Comparison of ENCODE assay signal across 17 cellular contexts in the genomic region with DNA sequence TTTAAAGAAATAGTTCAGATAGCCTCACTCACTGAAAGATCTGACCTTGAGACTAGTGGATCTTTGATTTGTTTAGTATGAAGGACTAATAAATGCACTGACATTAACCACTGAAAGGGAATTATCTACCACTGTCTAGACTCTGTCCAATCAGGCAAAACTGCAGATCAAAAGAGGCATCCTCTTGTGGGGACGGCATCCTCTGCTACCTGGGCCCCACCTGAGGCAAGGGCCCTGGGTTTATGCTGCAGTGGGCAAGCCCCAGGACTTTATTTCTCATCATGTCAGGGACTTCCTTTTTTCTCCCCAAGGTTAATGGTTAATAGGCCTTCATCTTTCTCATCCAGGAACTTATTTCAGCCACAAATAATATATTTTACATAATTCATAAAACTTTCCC. TPM values are rescaled to one million over a fixed set of nuclear protein-coding genes. Genes with fewer than 3 reads are reported as not detected.
DNase-seq lines count a peak whose midpoint lies in the region; TF ChIP-seq lines count a peak whose summit lies in the region.
"Had no signal": no experiment of that assay in that cellular context is flagged by ENCODE, and none has a peak within 500 bp of the region (broad histone marks: within the 10 kb centered on the region; RNA-seq: fewer than 3 reads in every experiment).

No MANE protein-coding gene starts in this region.

- TF ChIP-seq CTCF in PC-9 (conservative IDR thresholded peaks at IDR 0.05) (no peak), progenitor cell of endocrine pancreas (IDR thresholded peaks at IDR 0.05; ENCODE audit: unreplicated experiment) (no peak), endodermal cell (conservative IDR thresholded peaks at IDR 0.05) (no peak)

- H3K27ac Mint-ChIP-seq in activated CD4-positive, alpha-beta memory T cell treated with anti-CD3 and anti-CD28 coated beads for 36 hours, result peak overlapping the region; percentile 13
- H3K27ac Mint-ChIP-seq in activated CD4-positive, alpha-beta memory T cell treated with anti-CD3 and anti-CD28 coated beads, Interleukin-2, amount 10 ng/mL, durations not matched to agents 7 days and 5 days, result no peak overlapping the region
- peak overlapping the region; percentile 83 for H3K27ac Mint-ChIP-seq in dendritic cell treated with granulocyte-macrophage colony-stimulating factor and Interleukin-4, amounts not matched to agents 40 ng/mL and 50 ng/mL, for 4 days
- peak overlapping the region; percentile 63 for H3K27ac Mint-ChIP-seq in progenitor cell of endocrine pancreas
- no peak overlapping the region for H3K27ac Mint-ChIP-seq in endodermal cell

- no peaks in the 10 kb centered on the region for H3K79me2 ChIP-seq in PC-9 (ENCODE audit: low read depth)

- no peak for DNase-seq in activated CD4-positive, alpha-beta memory T cell treated with anti-CD3 and anti-CD28 coated beads for 36 hours
- DNase-seq in activated CD4-positive, alpha-beta memory T cell treated with anti-CD3 and anti-CD28 coated beads, Interleukin-2, amount 10 ng/mL, durations not matched to agents 7 days and 5 days, result no peak
- DNase-seq in PC-9 (no peak), progenitor cell of endocrine pancreas (ENCODE audit: low spot score, unreplicated experiment) (no peak), endodermal cell (no peak), posterior vena cava (ENCODE audit: low spot score) (no peak), SHP77 treated with DMSO at 0.1 percent for 48 hours (lab: John Stamatoyannopoulos, UW) (no peak)
- DNase-seq: activated gamma-delta T cell; DMS153; heart right ventricle; lower lobe of right lung; NCI-H1417 treated with DMSO at 0.1 percent for 48 hours; OCI-M1; SIG-M5; stimulated activated CD4-positive, alpha-beta T cell treated with anti-CD3 and anti-CD28 coated beads, Interleukin-2, amount 100 ng/mL, for 24 hours had no signal

- no peaks in the 10 kb centered on the region for H3K27me3 Mint-ChIP-seq in activated CD4-positive, alpha-beta memory T cell treated with anti-CD3 and anti-CD28 coated beads for 36 hours
- no peaks in the 10 kb centered on the region for H3K27me3 Mint-ChIP-seq in activated CD4-positive, alpha-beta memory T cell treated with anti-CD3 and anti-CD28 coated beads, Interleukin-2, amount 10 ng/mL, durations not matched to agents 7 days and 5 days
- no peaks in the 10 kb centered on the region for H3K27me3 Mint-ChIP-seq in dendritic cell treated with granulocyte-macrophage colony-stimulating factor and Interleukin-4, amounts not matched to agents 40 ng/mL and 50 ng/mL, for 4 days
- no peaks in the 10 kb centered on the region for H3K27me3 Mint-ChIP-seq in progenitor cell of endocrine pancreas
- H3K27me3 Mint-ChIP-seq in endodermal cell (ENCODE audit: insufficient read depth), result no peaks in the 10 kb centered on the region

- no peak overlapping the region for H2AFZ ChIP-seq in PC-9

- no TSS peak for BruUV-seq in PC-9 (replicated peaks; lab: Mats Ljungman, UMichigan)

- H3K9ac ChIP-seq in endodermal cell (ENCODE audit: extremely low read depth, low read length, poor library complexity, severe bottlenecking), result no peak overlapping the region

- POLR2A ChIA-PET in activated CD4-positive, alpha-beta memory T cell treated with anti-CD3 and anti-CD28 coated beads for 36 hours (lab: Charles Lee), result interaction anchor here (1.0 kb wide), 1 partner anchor 31 kb away, joined by 3 read pairs; no protein-coding TSS in a partner anchor
- POLR2A ChIA-PET in activated CD4-positive, alpha-beta memory T cell treated with anti-CD3 and anti-CD28 coated beads, Interleukin-2, amount 10 ng/mL, durations not matched to agents 7 days and 5 days (lab: Charles Lee), result interaction anchor here (1.0 to 1.5 kb wide), 3 partner anchors 9 to 34 kb away, joined by 3 to 6 read pairs (median 3); no protein-coding TSS in a partner anchor
- POLR2A ChIA-PET in PC-9 (lab: Charles Lee; ENCODE audit: unreplicated experiment), result no interaction called here

- CTCF ChIA-PET in activated CD4-positive, alpha-beta memory T cell treated with anti-CD3 and anti-CD28 coated beads for 36 hours (lab: Charles Lee), result no interaction called here
- CTCF ChIA-PET in activated CD4-positive, alpha-beta memory T cell treated with anti-CD3 and anti-CD28 coated beads, Interleukin-2, amount 10 ng/mL, durations not matched to agents 7 days and 5 days (lab: Charles Lee), result interaction anchor here (1.3 kb wide), 1 partner anchor 16 kb away, joined by 4 read pairs; no protein-coding TSS in a partner anchor
- CTCF ChIA-PET in PC-9 (lab: Charles Lee), result no interaction called here

- H3K4me3 Mint-ChIP-seq in activated CD4-positive, alpha-beta memory T cell treated with anti-CD3 and anti-CD28 coated beads for 36 hours, result no peak overlapping the region
- no peak overlapping the region for H3K4me3 Mint-ChIP-seq in activated CD4-positive, alpha-beta memory T cell treated with anti-CD3 and anti-CD28 coated beads, Interleukin-2, amount 10 ng/mL, durations not matched to agents 7 days and 5 days
- H3K4me3 Mint-ChIP-seq in dendritic cell treated with granulocyte-macrophage colony-stimulating factor and Interleukin-4, amounts not matched to agents 40 ng/mL and 50 ng/mL, for 4 days, result no peak overlapping the region
- H3K4me3 Mint-ChIP-seq in progenitor cell of endocrine pancreas (ENCODE audit: low read depth), result no peak overlapping the region
- no peak overlapping the region for H3K4me3 Mint-ChIP-seq in endodermal cell

- H3F3A ChIP-seq in PC-9 (ENCODE audit: insufficient read depth, low read depth), result peaks cover 25% of the 10 kb centered on the region

- no peak overlapping the region for H3K4me3 ChIP-seq in PC-9
- H3K4me3 ChIP-seq in endodermal cell (ENCODE audit: low read length), result no peak overlapping the region
- H3K4me3 ChIP-seq: heart right ventricle, lower lobe of right lung, prostate gland had no signal

- peaks cover 22% of the 10 kb centered on the region for H3K36me3 ChIP-seq in PC-9 (ENCODE audit: low read depth)
- peaks cover 99% of the 10 kb centered on the region for H3K36me3 ChIP-seq in endodermal cell (ENCODE audit: control insufficient read depth, insufficient read depth, low read length)

- H4K20me1 ChIP-seq in PC-9 (ENCODE audit: insufficient read depth), result no peaks in the 10 kb centered on the region

- H3K27ac ChIP-seq in PC-9 (no peak overlapping the region), endodermal cell (ENCODE audit: low read depth, low read length) (no peak overlapping the region)

- H3K27me3 ChIP-seq in PC-9 (ENCODE audit: insufficient read depth, low read depth) (no peaks in the 10 kb centered on the region), endodermal cell (ENCODE audit: control insufficient read depth, insufficient read depth, low read length, poor library complexity, severe bottlenecking) (no peaks in the 10 kb centered on the region)
- H3K27me3 ChIP-seq: heart right ventricle had no signal

- no peaks in the 10 kb centered on the region for H3K9me2 ChIP-seq in PC-9 (ENCODE audit: insufficient read depth)

- H3K4me1 ChIP-seq in PC-9 (replicated peaks; ENCODE audit: insufficient read depth), result peaks cover 40% of the 10 kb centered on the region
- H3K4me1 ChIP-seq in endodermal cell (ENCODE audit: control insufficient read depth, insufficient read depth, low read length), result no peaks in the 10 kb centered on the region
- H3K4me1 ChIP-seq: prostate gland had no signal

- H3K4me1 Mint-ChIP-seq in activated CD4-positive, alpha-beta memory T cell treated with anti-CD3 and anti-CD28 coated beads for 36 hours (ENCODE audit: low read depth), result peaks cover 67% of the 10 kb centered on the region
- peaks cover 71% of the 10 kb centered on the region for H3K4me1 Mint-ChIP-seq in activated CD4-positive, alpha-beta memory T cell treated with anti-CD3 and anti-CD28 coated beads, Interleukin-2, amount 10 ng/mL, durations not matched to agents 7 days and 5 days
- H3K4me1 Mint-ChIP-seq in dendritic cell treated with granulocyte-macrophage colony-stimulating factor and Interleukin-4, amounts not matched to agents 40 ng/mL and 50 ng/mL, for 4 days (ENCODE audit: low read depth), result peaks cover 25% of the 10 kb centered on the region
- H3K4me1 Mint-ChIP-seq in progenitor cell of endocrine pancreas (ENCODE audit: low read depth) (peaks cover 28% of the 10 kb centered on the region), endodermal cell (peaks cover 20% of the 10 kb centered on the region)

- peak overlapping the region; percentile 60; the same call in 1 of the 2 replicates for H3K4me2 ChIP-seq in PC-9

- WGBS in endodermal cell (ENCODE audit: insufficient coverage in 1 of 2, insufficient read length in 1 of 2), 2 experiments, result 86 to 98% methylated on average over 1 of the region's 1 CpG

- peaks cover 90% of the 10 kb centered on the region for H3K36me3 Mint-ChIP-seq in activated CD4-positive, alpha-beta memory T cell treated with anti-CD3 and anti-CD28 coated beads for 36 hours
- H3K36me3 Mint-ChIP-seq in activated CD4-positive, alpha-beta memory T cell treated with anti-CD3 and anti-CD28 coated beads, Interleukin-2, amount 10 ng/mL, durations not matched to agents 7 days and 5 days (ENCODE audit: low read depth), result peaks cover 95% of the 10 kb centered on the region
- peaks cover 100% of the 10 kb centered on the region for H3K36me3 Mint-ChIP-seq in dendritic cell treated with granulocyte-macrophage colony-stimulating factor and Interleukin-4, amounts not matched to agents 40 ng/mL and 50 ng/mL, for 4 days (ENCODE audit: low read depth)
- H3K36me3 Mint-ChIP-seq in progenitor cell of endocrine pancreas (ENCODE audit: insufficient read depth) (peaks cover 66% of the 10 kb centered on the region), endodermal cell (ENCODE audit: low read depth) (peaks cover 93% of the 10 kb centered on the region)

- H3K9me3 Mint-ChIP-seq in activated CD4-positive, alpha-beta memory T cell treated with anti-CD3 and anti-CD28 coated beads for 36 hours, result no peaks in the 10 kb centered on the region
- H3K9me3 Mint-ChIP-seq in activated CD4-positive, alpha-beta memory T cell treated with anti-CD3 and anti-CD28 coated beads, Interleukin-2, amount 10 ng/mL, durations not matched to agents 7 days and 5 days, result no peaks in the 10 kb centered on the region
- H3K9me3 Mint-ChIP-seq in dendritic cell treated with granulocyte-macrophage colony-stimulating factor and Interleukin-4, amounts not matched to agents 40 ng/mL and 50 ng/mL, for 4 days, result no peaks in the 10 kb centered on the region
- H3K9me3 Mint-ChIP-seq in progenitor cell of endocrine pancreas (ENCODE audit: low read depth), result no peaks in the 10 kb centered on the region
- H3K9me3 Mint-ChIP-seq in endodermal cell, result peaks cover 5% of the 10 kb centered on the region

- H3K9me3 ChIP-seq in PC-9 (ENCODE audit: insufficient read depth, low read depth) (no peaks in the 10 kb centered on the region), endodermal cell (ENCODE audit: control insufficient read depth, low read length) (peaks cover 15% of the 10 kb centered on the region)
- H3K9me3 ChIP-seq: heart right ventricle, lower lobe of right lung, prostate gland had no signal

- intact Hi-C loops in activated CD4-positive, alpha-beta memory T cell treated with anti-CD3 and anti-CD28 coated beads for 36 hours (cut with micrococcal nuclease), result loop anchor here (2.0 kb wide), 1 partner anchor 21 kb away; no protein-coding TSS in a partner anchor
- intact Hi-C loops in PC-9 (cut with micrococcal nuclease; ENCODE audit: unreplicated experiment), result loop anchor here (10.0 kb wide), 1 partner anchor 57 kb away; no protein-coding TSS in a partner anchor
- intact Hi-C loops in dendritic cell treated with granulocyte-macrophage colony-stimulating factor and Interleukin-4, amounts not matched to agents 40 ng/mL and 50 ng/mL, for 4 days (cut with micrococcal nuclease), result no loop called here
- intact Hi-C loops in posterior vena cava (cut with DNase I), result no loop called here

RNA-seq across cellular contexts. Expression of gene STAT1, which starts 32.2 kb away (rescaled TPM):
- 100 to 1,000 TPM; 309 to 314 TPM for total RNA-seq in activated CD4-positive, alpha-beta memory T cell treated with anti-CD3 and anti-CD28 coated beads for 36 hours
- total RNA-seq in activated CD4-positive, alpha-beta memory T cell treated with anti-CD3 and anti-CD28 coated beads, Interleukin-2, amount 10 ng/mL, durations not matched to agents 7 days and 5 days, result 100 to 1,000 TPM; 540 to 547 TPM
- total RNA-seq in PC-9 (2021) (28.0 and 32.5 TPM in 2 replicates), progenitor cell of endocrine pancreas (264 and 274 TPM in 2 replicates), endodermal cell (10 to 100 TPM; 48.3 to 74.4 TPM), posterior vena cava (10 to 100 TPM; 57.9 to 88.4 TPM)
- polyA plus RNA-seq in endodermal cell (2013, experiment 1 of 2), result 41.6 TPM
- 42.0 TPM for polyA plus RNA-seq in endodermal cell (2013, experiment 2 of 2)

Comparison
In these comparisons a context has a peak if more than half of its experiments do, and no peak if none do; other contexts are left out.
1. H3K27ac Mint-ChIP-seq: peak in activated CD4-positive, alpha-beta memory T cell treated with anti-CD3 and anti-CD28 coated beads for 36 hours (single experiment), dendritic cell treated with granulocyte-macrophage colony-stimulating factor and Interleukin-4, amounts not matched to agents 40 ng/mL and 50 ng/mL, for 4 days (single experiment) and progenitor cell of endocrine pancreas (single experiment); none in activated CD4-positive, alpha-beta memory T cell treated with anti-CD3 and anti-CD28 coated beads, Interleukin-2, amount 10 ng/mL, durations not matched to agents 7 days and 5 days (single experiment) and endodermal cell (single experiment).
2. intact Hi-C loops: an anchor here in activated CD4-positive, alpha-beta memory T cell treated with anti-CD3 and anti-CD28 coated beads for 36 hours (2.0 kb wide) and PC-9 (10.0 kb wide); none called in dendritic cell treated with granulocyte-macrophage colony-stimulating factor and Interleukin-4, amounts not matched to agents 40 ng/mL and 50 ng/mL, for 4 days and posterior vena cava.